8 cellular contexts compared by ENCODE assay signal in the genomic region with DNA sequence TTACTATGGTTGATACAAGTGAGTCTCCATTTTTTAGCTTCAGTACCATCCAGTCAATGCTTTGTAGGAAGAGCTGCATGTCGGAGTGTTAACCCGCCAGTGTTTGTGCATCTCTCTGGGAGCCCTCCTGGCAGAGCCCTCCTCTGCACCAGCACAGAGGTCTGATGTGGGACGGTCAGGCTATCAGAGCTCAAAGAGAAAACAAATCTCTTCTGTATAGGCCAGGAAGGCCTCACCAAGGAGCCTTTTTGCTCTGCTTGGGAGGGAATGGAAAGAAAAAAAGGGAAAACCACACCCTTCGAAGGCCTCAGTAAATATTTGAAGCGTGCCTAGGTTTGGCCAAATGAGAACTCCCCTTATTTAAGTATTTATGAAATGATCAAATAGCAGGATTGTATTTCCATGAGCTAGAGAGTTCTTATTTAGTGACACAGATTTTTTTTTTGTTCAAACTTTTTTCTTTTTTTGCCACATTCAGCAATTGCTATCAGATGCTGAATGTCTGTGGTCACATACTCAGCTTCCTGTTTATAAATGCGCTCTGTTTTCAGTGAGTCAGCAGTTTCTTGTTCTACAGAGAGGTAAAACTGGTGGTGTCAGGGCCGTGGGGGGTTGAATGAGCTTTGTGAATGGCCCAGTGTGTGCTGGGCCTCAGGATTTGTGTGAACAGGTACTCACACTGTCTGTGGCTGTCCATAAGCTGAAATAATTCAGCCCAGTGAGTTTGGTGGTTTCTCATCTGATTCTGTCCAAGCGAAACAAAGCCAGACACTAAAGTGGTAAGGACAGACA.
DNase-seq lines count a peak whose midpoint lies in the region; ATAC-seq and TF ChIP-seq lines count a peak whose summit lies in the region.
"Had no signal": no experiment of that assay in that cellular context is flagged by ENCODE, and none has a peak within 500 bp of the region (broad histone marks: within the 10 kb centered on the region; RNA-seq: fewer than 3 reads in every experiment).

No MANE protein-coding gene starts in this region.

- peak; percentile 81 for ATAC-seq in GM18907 (IDR thresholded peaks at IDR 0.05; ENCODE audit: unreplicated experiment)
- ATAC-seq in HG03135 (IDR thresholded peaks at IDR 0.05; ENCODE audit: unreplicated experiment) = peak; percentile 79

- H3K4me3 ChIP-seq in astrocyte of the spinal cord (ENCODE audit: low read depth, low read length) = no peak overlapping the region
- H3K4me3 ChIP-seq: ovary had no signal

- in situ Hi-C loops in astrocyte of the spinal cord (cut with HindIII; ENCODE audit: low sequenced_read_pairs) = no loop called here

- peak; percentile 29 to 79 for DNase-seq in SW 1271 (lab: John Stamatoyannopoulos, UW)
- DNase-seq in astrocyte of the spinal cord (ENCODE audit: low read depth, low spot score) = peak; percentile 96
- peak; percentile 99 for DNase-seq in iris pigment epithelial cell (ENCODE audit: low read depth)
- peak; percentile 16 for DNase-seq in stimulated activated CD4-positive, alpha-beta T cell treated with anti-CD3 and anti-CD28 coated beads, Interleukin-2, amount 100 ng/mL, for 4 hours (ENCODE audit: low read depth)
- DNase-seq in NCI-H345 treated with DMSO at 0.1 percent for 48 hours (lab: John Stamatoyannopoulos, UW; ENCODE audit: unreplicated experiment) = no peak

- no peak for TF ChIP-seq CTCF in astrocyte of the spinal cord (IDR thresholded peaks at IDR 0.05; ENCODE audit: low read depth, low read length)
